8 cellular contexts compared by ENCODE assay signal in genomic region chr10:123995082-123995460, GRCh38.
DNase-seq lines count a peak whose midpoint lies in the region; ATAC-seq and TF ChIP-seq lines count a peak whose summit lies in the region.

No MANE protein-coding gene starts in this region.

- no peak for DNase-seq in MG63
- DNase-seq in activated CD4-positive, CD25-positive, alpha-beta regulatory T cell (lab: John Stamatoyannopoulos, UW): no peak
- no peak for DNase-seq in stimulated activated CD4-positive, alpha-beta T cell treated with anti-CD3 and anti-CD28 coated beads, Interleukin-15, amount 100 ng/mL, for 24 hours
- no peak for DNase-seq in immature natural killer cell

- H3K27ac ChIP-seq in BLaER1 (no peak overlapping the region), neutrophil (peak overlapping the region; percentile 95)

- no peaks in the 10 kb centered on the region for H3K9me3 Mint-ChIP-seq in immature natural killer cell

- peak overlapping the region; percentile 96 for H3K4me2 ChIP-seq in BLaER1

- H3K36me3 ChIP-seq in BLaER1 (no peaks in the 10 kb centered on the region), MG63 (no peaks in the 10 kb centered on the region), neutrophil (peaks cover 10% of the 10 kb centered on the region)

- peaks cover 12 to 35% (median 28%) of the 10 kb centered on the region in 3 donors for H3K27me3 Mint-ChIP-seq in immature natural killer cell (ENCODE audit: low read depth in 3 of 3)

- no peak overlapping the region for H3K27ac Mint-ChIP-seq in immature natural killer cell

- H3K9ac ChIP-seq in BLaER1: peak overlapping the region; percentile 55

- H3K27me3 ChIP-seq in BLaER1 (peaks cover 8% of the 10 kb centered on the region), MG63 (peaks cover 7% of the 10 kb centered on the region; the same call in 1 of the 2 replicates), neutrophil (peaks cover 45% of the 10 kb centered on the region)

- H3K9me3 ChIP-seq in BLaER1 (peaks cover 9% of the 10 kb centered on the region; the same call in 1 of the 2 replicates), MG63 (no peaks in the 10 kb centered on the region), neutrophil (no peaks in the 10 kb centered on the region)

- H3K4me1 ChIP-seq in BLaER1 (peaks cover 42% of the 10 kb centered on the region), neutrophil (ENCODE audit: control insufficient read depth in 1 of 2, insufficient read depth in 1 of 2, low read depth in 1 of 2, low read length in 1 of 2) (peaks cover 58 to 60% of the 10 kb centered on the region in 2 experiments)

- TF ChIP-seq CTCF in neutrophil (IDR thresholded peaks at IDR 0.05): no peak

- no peaks in the 10 kb centered on the region for H3K36me3 Mint-ChIP-seq in immature natural killer cell

- ATAC-seq in esophagus mucosa (peak; percentile 3), HG03521 (IDR thresholded peaks at IDR 0.05; ENCODE audit: unreplicated experiment) (no peak)

- peaks cover 34% of the 10 kb centered on the region for H4K20me1 ChIP-seq in BLaER1

- H3K4me3 ChIP-seq in BLaER1: peak overlapping the region; percentile 59
- H3K4me3 ChIP-seq in MG63: peak overlapping the region; percentile 33
- H3K4me3 ChIP-seq in neutrophil (ENCODE audit: low read depth in 1 of 2, low read length in 1 of 2): peak overlapping the region; percentile 58 to 59

- H3K4me3 Mint-ChIP-seq in immature natural killer cell: no peak overlapping the region

- H3K4me1 Mint-ChIP-seq in immature natural killer cell: peaks cover 4 to 14% of the 10 kb centered on the region in 2 donors
